Comparison of ENCODE assay signal across 15 cellular contexts in the genomic region with DNA sequence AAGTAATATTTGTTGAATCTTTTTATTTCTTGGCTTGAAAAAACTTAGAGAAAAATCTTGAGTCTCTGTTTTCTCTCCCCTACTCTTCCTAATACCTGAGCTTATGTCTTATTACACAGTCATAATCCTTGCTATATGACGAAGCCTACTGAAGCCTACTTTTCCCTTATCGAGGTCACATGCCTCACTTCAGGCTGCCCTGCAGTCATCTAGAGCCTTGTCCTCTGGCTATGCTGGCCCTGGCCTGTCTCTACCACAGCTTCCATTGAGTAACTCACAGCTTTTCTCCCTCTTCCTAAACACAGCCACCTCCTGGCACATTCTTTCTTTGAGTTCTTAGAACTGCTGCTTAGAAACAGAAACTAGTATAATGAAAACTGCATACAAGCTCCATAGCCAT.
"Had no signal": no experiment of that assay in that cellular context is flagged by ENCODE, and none has a peak within 500 bp of the region (broad histone marks: within the 10 kb centered on the region; RNA-seq: fewer than 3 reads in every experiment).

No MANE protein-coding gene starts in this region.

- H3K4me3 ChIP-seq: adrenal gland, cardiac muscle cell, dorsolateral prefrontal cortex, ovary, uterus had no signal

- H3K36me3 ChIP-seq: adrenal gland, cardiac muscle cell, ovary, uterus had no signal

- H3K4me1 ChIP-seq: adrenal gland, uterus had no signal

- H3K9me3 ChIP-seq: adrenal gland, ovary, uterus had no signal

- H3K27ac ChIP-seq: adrenal gland, cardiac muscle cell, dorsolateral prefrontal cortex, ovary, uterus had no signal

- DNase-seq: activated CD4-positive, alpha-beta memory T cell treated with anti-CD3 and anti-CD28 coated beads for 36 hours; activated effector memory CD4-positive, alpha-beta T cell treated with Interleukin-2 at 50 U/mL for 16 hours; activated naive CD4-positive, alpha-beta T cell treated with anti-CD3 and anti-CD28 coated beads, Interleukin-2, amount 50 U/mL, for 16 hours; activated T-cell treated with anti-CD3 and anti-CD28 coated beads, Interleukin-2, amount 50 U/mL, for 24 hours; adrenal gland; dorsolateral prefrontal cortex; endodermal cell; erythroblast; midbrain; ovary; T-helper 1 cell; T1000; uterus had no signal

- ATAC-seq: stimulated activated effector memory CD8-positive, alpha-beta T cell treated with anti-CD3 and anti-CD28 coated beads, Interleukin-12 subunit alpha, Interleukin-12 subunit beta, amount 100 ng/mL, for 72 hours had no signal

- H3K27me3 ChIP-seq: adrenal gland, cardiac muscle cell, dorsolateral prefrontal cortex, ovary, uterus had no signal
